ENCODE assay signal across 24 cellular contexts in genomic region chr1:230030122-230030821, GRCh38.
"Had no signal": no experiment of that assay in that cellular context is flagged by ENCODE, and none has a peak within 500 bp of the region (broad histone marks: within the 10 kb centered on the region; RNA-seq: fewer than 3 reads in every experiment).

No MANE protein-coding gene starts in this region.

- H3K27ac Mint-ChIP-seq: activated CD8-positive, alpha-beta memory T cell treated with anti-CD3 and anti-CD28 coated beads, Interleukin-2, amount 10 ng/mL, durations not matched to agents 7 days and 5 days; activated T-helper 2 cell treated with anti-CD3 and anti-CD28 coated beads, Interferon-gamma antibody, Interleukin-2, Interleukin-4, amounts not matched to agents 10 μg/mL and 5 μg/mL and 100 μg/mL, durations not matched to agents 14 hours and 24 hours and 36 hours had no signal

- H3K4me3 Mint-ChIP-seq: activated CD8-positive, alpha-beta memory T cell treated with anti-CD3 and anti-CD28 coated beads, Interleukin-2, amount 10 ng/mL, durations not matched to agents 7 days and 5 days; activated naive CD4-positive, alpha-beta T cell treated with anti-CD3 and anti-CD28 coated beads, Interleukin-2, amount 50 U/mL, for 24 hours; activated T-cell treated with anti-CD3 and anti-CD28 coated beads, Interleukin-2, amount 50 U/mL, for 24 hours had no signal

- H3K9ac ChIP-seq: SK-N-SH had no signal

- H3K27ac ChIP-seq: ascending aorta, body of pancreas, Peyer's patch, RWPE1, SJCRH30, VCaP had no signal

- H3K27me3 ChIP-seq: ascending aorta, body of pancreas, Peyer's patch, SJCRH30 had no signal

- H3K36me3 Mint-ChIP-seq: activated naive CD4-positive, alpha-beta T cell treated with anti-CD3 and anti-CD28 coated beads, Interleukin-2, amount 50 U/mL, for 24 hours had no signal

- DNase-seq: activated CD4-positive, alpha-beta T cell treated with anti-CD3 and anti-CD28 coated beads, Interleukin-2, amount 50 U/mL, for 1 hour; activated CD4-positive, CD25-positive, alpha-beta regulatory T cell; activated CD8-positive, alpha-beta memory T cell treated with anti-CD3 and anti-CD28 coated beads, Interleukin-2, amount 10 ng/mL, durations not matched to agents 7 days and 5 days; activated gamma-delta T cell treated with Interleukin-2 at 50 U/mL for 16 hours; activated T-cell treated with anti-CD3 and anti-CD28 coated beads, Interleukin-2, amount 50 U/mL, for 24 hours; body of pancreas; central memory CD4-positive, alpha-beta T cell; KG1; NCI-H1092; NCI-H1417; NCI-H1930; NCI-H2171; NCI-H2227 treated with DMSO at 0.1 percent for 48 hours; NCI-H526; NK-92 treated with Interleukin-12 subunit alpha and Interleukin-12 subunit beta, amount 100 ng/mL, for 24 hours; Peyer's patch; Right ventricle myocardium superior; SJCRH30; SK-N-SH had no signal

- H3K27me3 Mint-ChIP-seq: activated CD8-positive, alpha-beta memory T cell treated with anti-CD3 and anti-CD28 coated beads, Interleukin-2, amount 10 ng/mL, durations not matched to agents 7 days and 5 days; activated T-cell treated with anti-CD3 and anti-CD28 coated beads, Interleukin-2, amount 50 U/mL, for 24 hours had no signal

- ATAC-seq: activated CD8-positive, alpha-beta memory T cell treated with anti-CD3 and anti-CD28 coated beads, Interleukin-2, amount 10 ng/mL, durations not matched to agents 7 days and 5 days; body of pancreas had no signal

- H3K4me3 ChIP-seq: ascending aorta, body of pancreas, Peyer's patch, SJCRH30 had no signal

- H3K9me3 ChIP-seq: body of pancreas, SJCRH30, SK-N-SH had no signal

- H3K4me1 ChIP-seq: ascending aorta, body of pancreas, Peyer's patch, SJCRH30 had no signal

- H3K4me2 ChIP-seq: SK-N-SH had no signal

- H3K9me3 Mint-ChIP-seq: activated naive CD4-positive, alpha-beta T cell treated with anti-CD3 and anti-CD28 coated beads, Interleukin-2, amount 50 U/mL, for 24 hours; activated T-helper 2 cell treated with anti-CD3 and anti-CD28 coated beads, Interferon-gamma antibody, Interleukin-2, Interleukin-4, amounts not matched to agents 10 μg/mL and 5 μg/mL and 100 μg/mL, durations not matched to agents 14 hours and 24 hours and 36 hours had no signal

- H3K36me3 ChIP-seq: ascending aorta, Peyer's patch, SJCRH30 had no signal

- H3K9me2 ChIP-seq: SK-N-SH had no signal
